12 cellular contexts compared by ENCODE assay signal in genomic region chr16:67674851-67675578, GRCh38. TPM values are rescaled to one million over a fixed set of nuclear protein-coding genes. Genes with fewer than 3 reads are reported as not detected.
DNase-seq lines count a peak whose midpoint lies in the region; ATAC-seq and TF ChIP-seq lines count a peak whose summit lies in the region.
"Had no signal": no experiment of that assay in that cellular context is flagged by ENCODE, and none has a peak within 500 bp of the region (broad histone marks: within the 10 kb centered on the region; RNA-seq: fewer than 3 reads in every experiment).

No MANE protein-coding gene starts in this region.

- CTCF ChIA-PET in Calu3 (lab: Charles Lee), result no interaction called here

- in situ Hi-C loops in GM13976 (cut with MboI; ENCODE audit: low sequenced_read_pairs, unreplicated experiment), result loop anchor here (10.0 to 25.0 kb wide), 2 partner anchors 250 to 362 kb away; no protein-coding TSS in a partner anchor

- peak; percentile 22 for DNase-seq in GM13976 (ENCODE audit: low spot score)
- no peak for DNase-seq in left colon
- no peak for DNase-seq in stimulated activated naive CD8-positive, alpha-beta T cell treated with anti-CD3 and anti-CD28 coated beads, Interleukin-15, amount 100 ng/mL, for 72 hours
- DNase-seq in DMS 273 (lab: John Stamatoyannopoulos, UW; ENCODE audit: unreplicated experiment), result no peak
- no peak for DNase-seq in Calu3
- no peak for DNase-seq in NCI-H2227 treated with DMSO at 0.1 percent for 48 hours (lab: John Stamatoyannopoulos, UW)
- DNase-seq: activated naive CD8-positive, alpha-beta T cell treated with anti-CD3 and anti-CD28 coated beads, Interleukin-2, amount 10 ng/mL, durations not matched to agents 7 days and 5 days; GOT3; left ventricle myocardium superior; NCI-H1092; stimulated activated CD4-positive, alpha-beta T cell treated with anti-CD3 and anti-CD28 coated beads, Interleukin-4, amount 100 ng/mL, for 24 hours had no signal

- H3K4me1 Mint-ChIP-seq in activated T-helper 17 cell treated with anti-CD3 and anti-CD28 coated beads, Interleukin-2, amount 50 U/mL, for 72 hours, result peaks cover under 1% of the 10 kb centered on the region
- peaks cover 12% of the 10 kb centered on the region for H3K4me1 Mint-ChIP-seq in stimulated activated naive CD8-positive, alpha-beta T cell treated with anti-CD3 and anti-CD28 coated beads, Interleukin-15, amount 100 ng/mL, for 72 hours
- H3K4me1 Mint-ChIP-seq in Calu3 (ENCODE audit: low read depth, unreplicated experiment), result peaks cover 13% of the 10 kb centered on the region

- intact Hi-C loops in left colon (cut with DNase I, micrococcal nuclease), result loop anchor here in 1 of 2 donors (10.0 kb wide), 1 partner anchor 130 kb away; the partner anchor contains the start of genes RANBP10 and TSNAXIP1
- intact Hi-C loops in Calu3 (cut with micrococcal nuclease; ENCODE audit: unreplicated experiment), result no loop called here

- H3K27ac Mint-ChIP-seq in activated T-helper 17 cell treated with anti-CD3 and anti-CD28 coated beads, Interleukin-2, amount 50 U/mL, for 72 hours, result peak overlapping the region; percentile 75
- peak overlapping the region in 1 of 2 donors; percentile 71 for H3K27ac Mint-ChIP-seq in stimulated activated naive CD8-positive, alpha-beta T cell treated with anti-CD3 and anti-CD28 coated beads, Interleukin-15, amount 100 ng/mL, for 72 hours
- H3K27ac Mint-ChIP-seq in Calu3 (ENCODE audit: unreplicated experiment), result no peak overlapping the region
- H3K27ac Mint-ChIP-seq: activated naive CD8-positive, alpha-beta T cell treated with anti-CD3 and anti-CD28 coated beads, Interleukin-2, amount 10 ng/mL, durations not matched to agents 7 days and 5 days had no signal

- H3K36me3 Mint-ChIP-seq in activated T-helper 17 cell treated with anti-CD3 and anti-CD28 coated beads, Interleukin-2, amount 50 U/mL, for 72 hours (ENCODE audit: low read depth), result no peaks in the 10 kb centered on the region
- H3K36me3 Mint-ChIP-seq in Calu3 (ENCODE audit: insufficient read depth, unreplicated experiment), result peaks cover 19% of the 10 kb centered on the region
- H3K36me3 Mint-ChIP-seq: activated naive CD8-positive, alpha-beta T cell treated with anti-CD3 and anti-CD28 coated beads, Interleukin-2, amount 10 ng/mL, durations not matched to agents 7 days and 5 days had no signal

- TF ChIP-seq CTCF in GM13976 (IDR thresholded peaks at IDR 0.05; ENCODE audit: borderline replicate concordance, control extremely low read depth, extremely low read depth, insufficient read depth, missing control alignments) (no peak), Calu3 (IDR thresholded peaks at IDR 0.05; ENCODE audit: unreplicated experiment) (no peak)

- no TSS peak for BruUV-seq in Calu3 (replicated peaks; lab: Mats Ljungman, UMichigan)

- H3K9me3 Mint-ChIP-seq in activated T-helper 17 cell treated with anti-CD3 and anti-CD28 coated beads, Interleukin-2, amount 50 U/mL, for 72 hours, result no peaks in the 10 kb centered on the region
- no peaks in the 10 kb centered on the region for H3K9me3 Mint-ChIP-seq in stimulated activated naive CD8-positive, alpha-beta T cell treated with anti-CD3 and anti-CD28 coated beads, Interleukin-15, amount 100 ng/mL, for 72 hours
- no peaks in the 10 kb centered on the region for H3K9me3 Mint-ChIP-seq in Calu3 (ENCODE audit: low read depth, unreplicated experiment)
- H3K9me3 Mint-ChIP-seq: activated naive CD8-positive, alpha-beta T cell treated with anti-CD3 and anti-CD28 coated beads, Interleukin-2, amount 10 ng/mL, durations not matched to agents 7 days and 5 days had no signal

- ATAC-seq in activated T-helper 17 cell treated with anti-CD3 and anti-CD28 coated beads, Interleukin-2, amount 50 U/mL, for 72 hours (replicated peaks), result no peak
- peak; percentile 42 for ATAC-seq in left colon
- peak; percentile 32 for ATAC-seq in stimulated activated naive CD8-positive, alpha-beta T cell treated with anti-CD3 and anti-CD28 coated beads, Interleukin-15, amount 100 ng/mL, for 72 hours
- ATAC-seq: left ventricle myocardium superior had no signal

- H3K4me3 Mint-ChIP-seq in activated T-helper 17 cell treated with anti-CD3 and anti-CD28 coated beads, Interleukin-2, amount 50 U/mL, for 72 hours, result no peak overlapping the region
- H3K4me3 Mint-ChIP-seq in stimulated activated naive CD8-positive, alpha-beta T cell treated with anti-CD3 and anti-CD28 coated beads, Interleukin-15, amount 100 ng/mL, for 72 hours, result no peak overlapping the region
- no peak overlapping the region for H3K4me3 Mint-ChIP-seq in Calu3 (ENCODE audit: low read depth, unreplicated experiment)
- H3K4me3 Mint-ChIP-seq: activated naive CD8-positive, alpha-beta T cell treated with anti-CD3 and anti-CD28 coated beads, Interleukin-2, amount 10 ng/mL, durations not matched to agents 7 days and 5 days had no signal

- H3K27me3 Mint-ChIP-seq in activated T-helper 17 cell treated with anti-CD3 and anti-CD28 coated beads, Interleukin-2, amount 50 U/mL, for 72 hours, result no peaks in the 10 kb centered on the region
- no peaks in the 10 kb centered on the region for H3K27me3 Mint-ChIP-seq in stimulated activated naive CD8-positive, alpha-beta T cell treated with anti-CD3 and anti-CD28 coated beads, Interleukin-15, amount 100 ng/mL, for 72 hours
- no peaks in the 10 kb centered on the region for H3K27me3 Mint-ChIP-seq in Calu3 (ENCODE audit: unreplicated experiment)
- H3K27me3 Mint-ChIP-seq: activated naive CD8-positive, alpha-beta T cell treated with anti-CD3 and anti-CD28 coated beads, Interleukin-2, amount 10 ng/mL, durations not matched to agents 7 days and 5 days had no signal

RNA-seq across cellular contexts. Expression of gene C16orf86, which starts 8.4 kb away (rescaled TPM):
- total RNA-seq in activated T-helper 17 cell treated with anti-CD3 and anti-CD28 coated beads, Interleukin-2, amount 50 U/mL, for 72 hours, result 1 to 10 TPM; 1.5 to 1.8 TPM
- total RNA-seq in left colon, result 1 to 10 TPM in 1 of 2 donors, under 1 TPM in 1; 0.92 to 1.5 TPM
- total RNA-seq in Calu3 (2022), result 0.66 and 0.68 TPM in 2 replicates

RNA-seq across cellular contexts. Expression of gene ENKD1, which starts 8.5 kb away (rescaled TPM):
- 1 to 10 TPM; 9.1 to 9.4 TPM for total RNA-seq in activated T-helper 17 cell treated with anti-CD3 and anti-CD28 coated beads, Interleukin-2, amount 50 U/mL, for 72 hours
- total RNA-seq in left colon, result 1 to 10 TPM; 7.4 to 9.0 TPM
- total RNA-seq in Calu3 (2022), result 22.6 and 23.0 TPM in 2 replicates

RNA-seq across cellular contexts. Expression of gene PARD6A, which starts 14.3 kb away (rescaled TPM):
- total RNA-seq in activated T-helper 17 cell treated with anti-CD3 and anti-CD28 coated beads, Interleukin-2, amount 50 U/mL, for 72 hours, result 10 to 100 TPM; 10.7 to 16.5 TPM
- total RNA-seq in left colon (1 to 10 TPM; 4.1 to 4.4 TPM), Calu3 (2022) (9.5 and 12.3 TPM in 2 replicates)

RNA-seq across cellular contexts. Expression of gene ACD, which starts 15.0 kb away (rescaled TPM):
- total RNA-seq in activated T-helper 17 cell treated with anti-CD3 and anti-CD28 coated beads, Interleukin-2, amount 50 U/mL, for 72 hours, result 10 to 100 TPM; 37.5 to 63.4 TPM
- total RNA-seq in left colon (1 to 10 TPM; 8.8 to 9.7 TPM), Calu3 (2022) (44.0 and 49.9 TPM in 2 replicates)

RNA-seq across cellular contexts. Expression of gene CARMIL2, which starts 30.1 kb away (rescaled TPM):
- total RNA-seq in activated T-helper 17 cell treated with anti-CD3 and anti-CD28 coated beads, Interleukin-2, amount 50 U/mL, for 72 hours, result 100 to 1,000 TPM; 134 to 169 TPM
- total RNA-seq in left colon, result 1 to 10 TPM; 2.1 to 3.7 TPM
- total RNA-seq in Calu3 (2022), result 4.4 and 4.9 TPM in 2 replicates
